In the genomic region with DNA sequence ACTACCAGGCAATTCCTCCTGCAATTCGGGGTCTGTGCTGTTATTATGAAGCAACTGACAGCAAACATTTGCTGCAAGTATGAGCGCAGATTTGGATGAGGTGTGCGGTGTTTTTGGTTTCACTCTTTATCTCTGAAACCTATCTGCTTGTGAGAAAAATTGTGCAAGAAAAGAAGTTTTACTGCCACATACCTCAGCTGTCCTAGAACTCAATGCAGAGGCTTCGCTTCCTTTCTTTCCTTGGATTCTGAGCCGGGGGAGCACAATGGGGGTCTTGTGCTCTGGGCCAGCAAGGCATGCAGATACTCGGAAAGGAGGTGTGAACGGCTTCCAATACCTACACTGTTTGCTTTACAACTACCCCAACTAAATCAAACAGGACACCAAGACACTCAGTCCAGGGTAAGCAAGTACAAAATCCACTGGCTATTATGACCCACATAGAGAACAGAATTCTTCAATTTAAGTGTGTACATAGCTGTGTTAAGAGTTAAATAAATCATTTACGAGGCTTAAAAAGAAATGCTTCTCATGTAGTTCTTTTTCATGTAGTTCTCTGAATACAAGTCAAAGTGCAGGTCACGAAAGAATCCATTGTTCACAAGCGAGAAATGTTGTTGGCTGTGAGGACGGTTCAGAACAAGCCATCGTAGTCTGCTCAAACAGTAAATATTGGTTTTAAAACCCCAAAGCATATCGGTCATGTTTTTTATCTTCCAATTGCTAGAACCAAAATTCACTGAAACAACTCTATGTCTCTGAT, we compare ENCODE assay signal across 9 cellular contexts. TPM values are rescaled to one million over a fixed set of nuclear protein-coding genes. Genes with fewer than 3 reads are reported as not detected.
DNase-seq lines count a peak whose midpoint lies in the region; ATAC-seq and TF ChIP-seq lines count a peak whose summit lies in the region.
"Had no signal": no experiment of that assay in that cellular context is flagged by ENCODE, and none has a peak within 500 bp of the region (broad histone marks: within the 10 kb centered on the region; RNA-seq: fewer than 3 reads in every experiment).

No MANE protein-coding gene starts in this region.

- no peaks in the 10 kb centered on the region for H3K9me3 ChIP-seq in Panc1 (ENCODE audit: control insufficient read depth, insufficient read depth, low read depth, low read length)
- no peaks in the 10 kb centered on the region for H3K9me3 ChIP-seq in gastroesophageal sphincter
- H3K9me3 ChIP-seq in CD8-positive, alpha-beta memory T cell (ENCODE audit: low read length) = no peaks in the 10 kb centered on the region

- WGBS in gastroesophageal sphincter (ENCODE audit: low coverage in 1 of 2), 2 donors = 41 to 82% methylated on average over 9 to 13 of the region's 13 CpGs

- H3K4me1 ChIP-seq in Panc1 (ENCODE audit: control insufficient read depth, insufficient read depth, low read length) (no peaks in the 10 kb centered on the region; the same call in 1 of the 2 replicates), gastroesophageal sphincter (no peaks in the 10 kb centered on the region)
- H3K4me1 ChIP-seq in CD8-positive, alpha-beta memory T cell (ENCODE audit: insufficient read depth, low read length) = no peaks in the 10 kb centered on the region

- no peak overlapping the region for H3K27ac Mint-ChIP-seq in osteocyte (ENCODE audit: unreplicated experiment)
- no peak overlapping the region for H3K27ac Mint-ChIP-seq in CD8-positive, alpha-beta memory T cell
- H3K27ac Mint-ChIP-seq: activated naive CD4-positive, alpha-beta T cell treated with anti-CD3 and anti-CD28 coated beads, Interleukin-2, amount 50 U/mL, for 24 hours had no signal

- TF ChIP-seq EP300 in gastroesophageal sphincter (IDR thresholded peaks at IDR 0.05) = no peak

- no peak for TF ChIP-seq POLR2A in gastroesophageal sphincter (IDR thresholded peaks at IDR 0.05)

- no peaks in the 10 kb centered on the region for H3K36me3 ChIP-seq in Panc1 (ENCODE audit: control insufficient read depth, insufficient read depth, low read length)
- H3K36me3 ChIP-seq in gastroesophageal sphincter = no peaks in the 10 kb centered on the region
- no peaks in the 10 kb centered on the region for H3K36me3 ChIP-seq in CD8-positive, alpha-beta memory T cell (ENCODE audit: insufficient read depth, low read length)

- TF ChIP-seq CTCF in Panc1 (IDR thresholded peaks at IDR 0.05) = no peak
- TF ChIP-seq CTCF in gastroesophageal sphincter (IDR thresholded peaks at IDR 0.05) = no peak
- no peak for TF ChIP-seq CTCF in osteocyte (IDR thresholded peaks at IDR 0.05)

- POLR2A ChIA-PET in Panc1 (lab: Charles Lee) = no interaction called here
- POLR2A ChIA-PET in CD8-positive, alpha-beta memory T cell (lab: Charles Lee) = no interaction called here

- peaks cover 24% of the 10 kb centered on the region for H3K4me1 Mint-ChIP-seq in osteocyte (ENCODE audit: unreplicated experiment)
- H3K4me1 Mint-ChIP-seq in CD8-positive, alpha-beta memory T cell = peaks cover 0 to 4% (median 0%) of the 10 kb centered on the region in 3 donors
- H3K4me1 Mint-ChIP-seq: activated naive CD4-positive, alpha-beta T cell treated with anti-CD3 and anti-CD28 coated beads, Interleukin-2, amount 50 U/mL, for 24 hours had no signal

- H3K27ac ChIP-seq in Panc1 (ENCODE audit: low read length) (peak overlapping the region; percentile 70), gastroesophageal sphincter (peak overlapping the region in 3 of 4 donors; percentile 29 to 45 (median 43))
- H3K27ac ChIP-seq in CD8-positive, alpha-beta memory T cell (ENCODE audit: low read depth, low read length) = no peak overlapping the region

- H3K9me3 Mint-ChIP-seq in osteocyte (ENCODE audit: unreplicated experiment) = no peaks in the 10 kb centered on the region
- H3K9me3 Mint-ChIP-seq in CD8-positive, alpha-beta memory T cell = peaks cover 0 to 4% (median 2%) of the 10 kb centered on the region in 5 donors
- H3K9me3 Mint-ChIP-seq: activated naive CD4-positive, alpha-beta T cell treated with anti-CD3 and anti-CD28 coated beads, Interleukin-2, amount 50 U/mL, for 24 hours had no signal

- ATAC-seq in Panc1 (peak; percentile 64), gastroesophageal sphincter (no peak), GM18519 (IDR thresholded peaks at IDR 0.05; ENCODE audit: low FRiP score, unreplicated experiment) (no peak)

- no peaks in the 10 kb centered on the region for H3K27me3 ChIP-seq in Panc1 (ENCODE audit: control insufficient read depth, insufficient read depth, low read length)
- H3K27me3 ChIP-seq in gastroesophageal sphincter = no peaks in the 10 kb centered on the region
- no peaks in the 10 kb centered on the region for H3K27me3 ChIP-seq in CD8-positive, alpha-beta memory T cell (ENCODE audit: insufficient read depth, low read length, poor library complexity, severe bottlenecking)

- DNase-seq in ELF-1 (ENCODE audit: low read depth, low spot score) (peak; percentile 41), Panc1 (ENCODE audit: low read depth, low spot score) (no peak), osteocyte (ENCODE audit: extremely low spot score, unreplicated experiment) (no peak), HT-29 (ENCODE audit: low spot score) (no peak)
- no peak for DNase-seq in CD8-positive, alpha-beta memory T cell
- DNase-seq in stimulated activated CD4-positive, alpha-beta T cell treated with anti-CD3 and anti-CD28 coated beads, Interleukin-4, amount 100 ng/mL, for 4 hours = no peak

- BruUV-seq in Panc1 (replicated peaks; lab: Mats Ljungman, UMichigan) = no TSS peak

- peak overlapping the region; percentile 27 to 56 for H3K4me3 ChIP-seq in Panc1 (ENCODE audit: low read depth in 2 of 2, low read length in 2 of 2)
- H3K4me3 ChIP-seq in gastroesophageal sphincter = peak overlapping the region; percentile 44 to 76
- H3K4me3 ChIP-seq in CD8-positive, alpha-beta memory T cell (ENCODE audit: low read length) = no peak overlapping the region

- CTCF ChIA-PET in Panc1 (lab: Charles Lee) = no interaction called here
- CTCF ChIA-PET in CD8-positive, alpha-beta memory T cell (lab: Charles Lee) = no interaction called here

- in situ Hi-C loops in Panc1 (cut with HindIII; ENCODE audit: low pct_unique_long_range_greater_than_20kb, low sequenced_read_pairs) = no loop called here

- intact Hi-C loops in Panc1 (cut with micrococcal nuclease; ENCODE audit: unreplicated experiment) = no loop called here

- H3K36me3 Mint-ChIP-seq in osteocyte (ENCODE audit: unreplicated experiment) = no peaks in the 10 kb centered on the region
- no peaks in the 10 kb centered on the region for H3K36me3 Mint-ChIP-seq in CD8-positive, alpha-beta memory T cell
- H3K36me3 Mint-ChIP-seq: activated naive CD4-positive, alpha-beta T cell treated with anti-CD3 and anti-CD28 coated beads, Interleukin-2, amount 50 U/mL, for 24 hours had no signal

- peak overlapping the region; percentile 47 for H3K4me3 Mint-ChIP-seq in osteocyte (ENCODE audit: unreplicated experiment)
- no peak overlapping the region for H3K4me3 Mint-ChIP-seq in CD8-positive, alpha-beta memory T cell
- H3K4me3 Mint-ChIP-seq: activated naive CD4-positive, alpha-beta T cell treated with anti-CD3 and anti-CD28 coated beads, Interleukin-2, amount 50 U/mL, for 24 hours had no signal

- no peaks in the 10 kb centered on the region for H3K27me3 Mint-ChIP-seq in osteocyte (ENCODE audit: unreplicated experiment)
- peaks cover 5 to 32% of the 10 kb centered on the region in 2 donors for H3K27me3 Mint-ChIP-seq in CD8-positive, alpha-beta memory T cell

RNA-seq across cellular contexts. Expression of a gene that starts 1.1 kb away (rescaled TPM):
- 8.4 TPM for total RNA-seq in Panc1 (2021; ENCODE audit: unreplicated experiment)
- 7.4 TPM for polyA plus RNA-seq in Panc1 (2012; ENCODE audit: insufficient read length)
- total RNA-seq in gastroesophageal sphincter = 1,000 to 10,000 TPM in 2 of 4 donors, 100 to 1,000 TPM in 2; 640 to 1,569 (median 1,016) TPM
- 33.2 and 33.6 TPM in 2 replicates for total RNA-seq in osteocyte
- total RNA-seq in CD8-positive, alpha-beta memory T cell = not detected
- polyA plus RNA-seq in CD8-positive, alpha-beta memory T cell = not detected
- 3.1 and 9.7 TPM in 2 replicates for total RNA-seq in HT-29 (2014; rRNA removed; shearing (Covaris generic))

Comparison
In these comparisons a context has a peak if more than half of its experiments do, and no peak if none do; other contexts are left out.
1. RNA of a gene that starts 1.1 kb away (total RNA-seq): 640 to 1,569 TPM in gastroesophageal sphincter; 33.2 to 33.6 TPM in osteocyte, 8.4 TPM in Panc1 (single experiment), 3.1 to 9.7 TPM in HT-29 and not detected in CD8-positive, alpha-beta memory T cell; every median in the first group is over 10 times any median in the second.